9 cellular contexts compared by ENCODE assay signal in genomic region chr19:7497292-7497691, GRCh38. TPM values are rescaled to one million over a fixed set of nuclear protein-coding genes. Genes with fewer than 3 reads are reported as not detected.
DNase-seq lines count a peak whose midpoint lies in the region; ATAC-seq and TF ChIP-seq lines count a peak whose summit lies in the region.
"Had no signal": no experiment of that assay in that cellular context is flagged by ENCODE, and none has a peak within 500 bp of the region (broad histone marks: within the 10 kb centered on the region; RNA-seq: fewer than 3 reads in every experiment).

No MANE protein-coding gene starts in this region.

- H3K27me3 ChIP-seq in PC-9 (ENCODE audit: insufficient read depth, low read depth): no peaks in the 10 kb centered on the region

- POLR2A ChIA-PET in PC-9 (lab: Charles Lee; ENCODE audit: unreplicated experiment): no interaction called here

- TF ChIP-seq CTCF in PC-9 (conservative IDR thresholded peaks at IDR 0.05) (peak; percentile 62), epithelial cell of proximal tubule (conservative IDR thresholded peaks at IDR 0.05; ENCODE audit: low read depth, low read length) (peak; percentile 47)

- no peak for ATAC-seq in HG02759 (IDR thresholded peaks at IDR 0.05; ENCODE audit: unreplicated experiment)

- H3K36me3 ChIP-seq in PC-9 (ENCODE audit: low read depth): no peaks in the 10 kb centered on the region

- peaks cover under 1% of the 10 kb centered on the region for H3K9me3 Mint-ChIP-seq in activated CD4-positive, alpha-beta T cell treated with anti-CD3 and anti-CD28 coated beads, Interleukin-2, amount 10 ng/mL, durations not matched to agents 24 days and 14 days

- H3K27me3 Mint-ChIP-seq in activated CD4-positive, alpha-beta T cell treated with anti-CD3 and anti-CD28 coated beads, Interleukin-2, amount 10 ng/mL, durations not matched to agents 24 days and 14 days: peaks cover 26% of the 10 kb centered on the region

- no peak overlapping the region for H3K4me3 Mint-ChIP-seq in activated CD4-positive, alpha-beta T cell treated with anti-CD3 and anti-CD28 coated beads, Interleukin-2, amount 10 ng/mL, durations not matched to agents 24 days and 14 days

- H3K4me1 Mint-ChIP-seq in activated CD4-positive, alpha-beta T cell treated with anti-CD3 and anti-CD28 coated beads, Interleukin-2, amount 10 ng/mL, durations not matched to agents 24 days and 14 days: peaks cover 10% of the 10 kb centered on the region

- no TSS peak for BruUV-seq in PC-9 (replicated peaks; lab: Mats Ljungman, UMichigan)

- H3K9me2 ChIP-seq in PC-9 (ENCODE audit: insufficient read depth): no peaks in the 10 kb centered on the region

- H3K36me3 Mint-ChIP-seq in activated CD4-positive, alpha-beta T cell treated with anti-CD3 and anti-CD28 coated beads, Interleukin-2, amount 10 ng/mL, durations not matched to agents 24 days and 14 days (ENCODE audit: low read depth): no peaks in the 10 kb centered on the region

- H2AFZ ChIP-seq in PC-9: no peak overlapping the region

- CTCF ChIA-PET in PC-9 (lab: Charles Lee): no interaction called here

- intact Hi-C loops in activated CD4-positive, alpha-beta T cell treated with anti-CD3 and anti-CD28 coated beads, Interleukin-2, amount 10 ng/mL, durations not matched to agents 24 days and 14 days (cut with micrococcal nuclease): no loop called here
- intact Hi-C loops in PC-9 (cut with micrococcal nuclease; ENCODE audit: unreplicated experiment): no loop called here

- DNase-seq in activated CD4-positive, alpha-beta T cell treated with anti-CD3 and anti-CD28 coated beads, Interleukin-2, amount 10 ng/mL, durations not matched to agents 24 days and 14 days: peak; percentile 67
- DNase-seq in activated CD4-positive, alpha-beta T cell treated with anti-CD3 and anti-CD28 coated beads for 1 hour: no peak
- no peak for DNase-seq in PC-9
- DNase-seq in epithelial cell of proximal tubule (ENCODE audit: low read depth): no peak
- DNase-seq in substantia nigra (lab: John Stamatoyannopoulos, UW): peak in 5 of 49 donors; percentile 5 to 24 (median 10)
- DNase-seq in epidermal melanocyte (ENCODE audit: insufficient read length, low spot score): no peak
- DNase-seq in foreskin melanocyte: no peak
- DNase-seq: NCI-H1417 had no signal

- H3K4me1 ChIP-seq in PC-9 (replicated peaks; ENCODE audit: insufficient read depth): peaks cover 18% of the 10 kb centered on the region

- no peak overlapping the region for H3K4me2 ChIP-seq in PC-9

- H3K27ac ChIP-seq in PC-9: no peak overlapping the region
- peak overlapping the region; percentile 71 for H3K27ac ChIP-seq in substantia nigra (ENCODE audit: low read depth, low read length, poor library complexity, severe bottlenecking)

- H3K4me3 ChIP-seq in PC-9 (no peak overlapping the region), epithelial cell of proximal tubule (ENCODE audit: low read depth, low read length) (no peak overlapping the region)

- H3K79me2 ChIP-seq in PC-9 (ENCODE audit: low read depth): no peaks in the 10 kb centered on the region

- H3K9me3 ChIP-seq in PC-9 (ENCODE audit: insufficient read depth, low read depth): no peaks in the 10 kb centered on the region

- no peak overlapping the region for H3K27ac Mint-ChIP-seq in activated CD4-positive, alpha-beta T cell treated with anti-CD3 and anti-CD28 coated beads, Interleukin-2, amount 10 ng/mL, durations not matched to agents 24 days and 14 days

- H4K20me1 ChIP-seq in PC-9 (ENCODE audit: insufficient read depth): no peaks in the 10 kb centered on the region

- peaks cover 23% of the 10 kb centered on the region for H3F3A ChIP-seq in PC-9 (ENCODE audit: insufficient read depth, low read depth)

RNA-seq across cellular contexts. Expression of gene PEX11G, which starts 8.5 kb away (rescaled TPM):
- 1.1 and 1.2 TPM in 2 replicates for total RNA-seq in activated CD4-positive, alpha-beta T cell treated with anti-CD3 and anti-CD28 coated beads, Interleukin-2, amount 10 ng/mL, durations not matched to agents 24 days and 14 days
- total RNA-seq in PC-9 (2021) (10.5 and 16.0 TPM in 2 replicates), epithelial cell of proximal tubule (1.6 and 6.2 TPM in 2 replicates)

RNA-seq across cellular contexts. Expression of gene ZNF358, which starts 18.6 kb away (rescaled TPM):
- total RNA-seq in activated CD4-positive, alpha-beta T cell treated with anti-CD3 and anti-CD28 coated beads, Interleukin-2, amount 10 ng/mL, durations not matched to agents 24 days and 14 days: 5.1 and 5.7 TPM in 2 replicates
- total RNA-seq in PC-9 (2021) (60.7 and 85.3 TPM in 2 replicates), epithelial cell of proximal tubule (29.5 and 80.8 TPM in 2 replicates)

RNA-seq across cellular contexts. Expression of gene MCOLN1, which starts 25.1 kb away (rescaled TPM):
- 13.3 and 13.7 TPM in 2 replicates for total RNA-seq in activated CD4-positive, alpha-beta T cell treated with anti-CD3 and anti-CD28 coated beads, Interleukin-2, amount 10 ng/mL, durations not matched to agents 24 days and 14 days
- total RNA-seq in PC-9 (2021): 10.4 and 16.0 TPM in 2 replicates
- 3.6 and 8.7 TPM in 2 replicates for total RNA-seq in epithelial cell of proximal tubule

RNA-seq across cellular contexts. Expression of gene PNPLA6, which starts 38.2 kb away (rescaled TPM):
- total RNA-seq in activated CD4-positive, alpha-beta T cell treated with anti-CD3 and anti-CD28 coated beads, Interleukin-2, amount 10 ng/mL, durations not matched to agents 24 days and 14 days: 122 and 125 TPM in 2 replicates
- total RNA-seq in PC-9 (2021) (121 and 139 TPM in 2 replicates), epithelial cell of proximal tubule (123 and 129 TPM in 2 replicates)
